13 cellular contexts compared by ENCODE assay signal in the genomic region with DNA sequence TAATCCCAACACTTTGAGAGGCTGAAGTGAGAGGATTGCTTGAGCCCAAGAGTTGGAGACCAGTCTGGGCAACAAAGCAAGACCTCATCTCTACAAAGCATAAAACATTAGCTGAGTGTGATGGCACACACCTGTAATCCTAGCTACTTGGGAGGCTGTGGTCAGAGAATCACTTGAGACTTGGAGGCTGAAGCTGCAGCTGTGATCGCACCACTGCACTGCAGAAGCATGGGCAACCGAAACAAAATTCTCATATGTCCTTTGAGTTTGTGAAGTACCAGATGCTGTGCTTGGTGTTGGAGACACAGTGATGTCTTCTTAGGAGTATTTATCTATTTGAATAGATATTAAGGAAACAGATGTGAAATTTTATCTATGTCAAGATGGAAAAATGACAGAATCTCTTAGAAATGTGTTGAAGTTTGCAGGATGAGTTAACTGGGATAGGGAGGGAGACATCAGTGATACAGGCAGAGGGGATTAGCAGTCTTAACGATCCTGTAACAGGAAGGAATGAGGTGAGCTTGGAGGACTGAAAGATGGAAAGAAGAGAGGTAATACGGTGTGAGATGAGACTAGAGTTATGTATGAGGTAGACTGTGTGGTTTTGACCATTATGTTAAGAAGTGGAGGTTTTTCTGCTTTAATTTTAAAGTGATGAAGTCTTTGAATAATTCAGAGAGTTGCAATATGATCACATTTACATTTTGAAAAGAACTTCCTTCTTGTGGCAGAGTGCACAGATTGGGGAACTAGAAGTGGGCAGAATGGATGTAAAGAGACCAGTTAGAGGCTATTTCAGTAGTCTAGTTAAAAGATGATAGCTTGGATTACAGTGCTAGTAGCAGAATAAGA. TPM values are rescaled to one million over a fixed set of nuclear protein-coding genes. Genes with fewer than 3 reads are reported as not detected.
DNase-seq lines count a peak whose midpoint lies in the region; ATAC-seq and TF ChIP-seq lines count a peak whose summit lies in the region.
"Had no signal": no experiment of that assay in that cellular context is flagged by ENCODE, and none has a peak within 500 bp of the region (broad histone marks: within the 10 kb centered on the region; RNA-seq: fewer than 3 reads in every experiment).

No MANE protein-coding gene starts in this region.

- H3K9ac ChIP-seq in OCI-LY3 (ENCODE audit: low read length): 0 out of 2 replicates have a peak overlapping the region, but pooled peaks have one; percentile 1

- no peaks in the 10 kb centered on the region for H3K27me3 ChIP-seq in OCI-LY3 (ENCODE audit: low read depth, low read length)

- no peak for TF ChIP-seq CTCF in OCI-LY3 (IDR thresholded peaks at IDR 0.05; ENCODE audit: low read depth, low read length)
- no peak for TF ChIP-seq CTCF in foreskin fibroblast (IDR thresholded peaks at IDR 0.05; ENCODE audit: low read depth, low read length)

- H3K9me3 Mint-ChIP-seq in activated CD4-positive, alpha-beta T cell treated with anti-CD3 and anti-CD28 coated beads for 36 hours (ENCODE audit: low read depth): no peaks in the 10 kb centered on the region
- H3K9me3 Mint-ChIP-seq in stimulated activated memory B cell treated with anti-CD40 and anti-IgM and Interleukin-4, amounts not matched to agents 10 μg/mL and 1 μg/mL and 100 μg/mL, for 72 hours: no peaks in the 10 kb centered on the region
- H3K9me3 Mint-ChIP-seq: activated CD4-positive, alpha-beta memory T cell treated with anti-CD3 and anti-CD28 coated beads for 36 hours had no signal

- POLR2A ChIA-PET in activated CD4-positive, alpha-beta T cell treated with anti-CD3 and anti-CD28 coated beads for 36 hours (lab: Charles Lee): no interaction called here

- H3K9me3 ChIP-seq in OCI-LY3 (ENCODE audit: insufficient read depth, low read length): no peaks in the 10 kb centered on the region

- H3K79me2 ChIP-seq in OCI-LY3 (ENCODE audit: low read length): peaks cover 97% of the 10 kb centered on the region

- H3K4me3 Mint-ChIP-seq in activated CD4-positive, alpha-beta T cell treated with anti-CD3 and anti-CD28 coated beads for 36 hours: no peak overlapping the region
- no peak overlapping the region for H3K4me3 Mint-ChIP-seq in stimulated activated memory B cell treated with anti-CD40 and anti-IgM and Interleukin-4, amounts not matched to agents 10 μg/mL and 1 μg/mL and 100 μg/mL, for 72 hours
- H3K4me3 Mint-ChIP-seq: activated CD4-positive, alpha-beta memory T cell treated with anti-CD3 and anti-CD28 coated beads for 36 hours had no signal

- H3K4me1 Mint-ChIP-seq in activated CD4-positive, alpha-beta T cell treated with anti-CD3 and anti-CD28 coated beads for 36 hours: peaks cover 51% of the 10 kb centered on the region
- peaks cover 55% of the 10 kb centered on the region for H3K4me1 Mint-ChIP-seq in stimulated activated memory B cell treated with anti-CD40 and anti-IgM and Interleukin-4, amounts not matched to agents 10 μg/mL and 1 μg/mL and 100 μg/mL, for 72 hours

- CTCF ChIA-PET in activated CD4-positive, alpha-beta T cell treated with anti-CD3 and anti-CD28 coated beads for 36 hours (lab: Charles Lee): interaction anchor here (2.1 kb wide), 1 partner anchor 41 kb away, joined by 5 read pairs; no protein-coding TSS in a partner anchor

- no peak overlapping the region for H2AFZ ChIP-seq in OCI-LY3 (ENCODE audit: low read depth, low read length)

- no peak for DNase-seq in activated CD4-positive, alpha-beta T cell treated with anti-CD3 and anti-CD28 coated beads for 36 hours
- no peak for DNase-seq in activated CD4-positive, alpha-beta T cell treated with anti-CD3 and anti-CD28 coated beads for 1 hour
- DNase-seq in A172 (ENCODE audit: low spot score): no peak
- no peak for DNase-seq in foreskin fibroblast
- DNase-seq: ACHN; activated CD4-positive, alpha-beta memory T cell treated with anti-CD3 and anti-CD28 coated beads for 36 hours; GDM1; NCI-H2081 treated with DMSO at 0.1 percent for 48 hours; SHP77 had no signal

- peak overlapping the region; percentile 69 for H3K4me2 ChIP-seq in OCI-LY3 (ENCODE audit: low read length)

- H3K4me3 ChIP-seq in OCI-LY3 (ENCODE audit: low read length) (peak overlapping the region; percentile 48), foreskin fibroblast (ENCODE audit: low read depth in 1 of 2, low read length in 2 of 2) (no peak overlapping the region)

- ATAC-seq in activated CD4-positive, alpha-beta T cell treated with anti-CD3 and anti-CD28 coated beads for 36 hours: peak; percentile 23
- ATAC-seq in HG02884 (IDR thresholded peaks at IDR 0.05; ENCODE audit: unreplicated experiment) (peak; percentile 43), HG02763 (IDR thresholded peaks at IDR 0.05; ENCODE audit: unreplicated experiment) (no peak)
- peak; percentile 68 for ATAC-seq in stimulated activated memory B cell treated with anti-CD40 and anti-IgM and Interleukin-4, amounts not matched to agents 10 μg/mL and 1 μg/mL and 100 μg/mL, for 72 hours

- H3K4me1 ChIP-seq in OCI-LY3 (ENCODE audit: low read length): peaks cover 57% of the 10 kb centered on the region

- H3K36me3 ChIP-seq in OCI-LY3 (replicated peaks; ENCODE audit: low read depth, low read length): peaks cover 8% of the 10 kb centered on the region

- no peak overlapping the region for H3K27ac Mint-ChIP-seq in activated CD4-positive, alpha-beta T cell treated with anti-CD3 and anti-CD28 coated beads for 36 hours
- H3K27ac Mint-ChIP-seq in stimulated activated memory B cell treated with anti-CD40 and anti-IgM and Interleukin-4, amounts not matched to agents 10 μg/mL and 1 μg/mL and 100 μg/mL, for 72 hours: no peak overlapping the region
- H3K27ac Mint-ChIP-seq: activated CD4-positive, alpha-beta memory T cell treated with anti-CD3 and anti-CD28 coated beads for 36 hours had no signal

- H4K20me1 ChIP-seq in OCI-LY3 (ENCODE audit: insufficient read depth, low read length): peaks cover 93% of the 10 kb centered on the region

- no peaks in the 10 kb centered on the region for H3K27me3 Mint-ChIP-seq in activated CD4-positive, alpha-beta T cell treated with anti-CD3 and anti-CD28 coated beads for 36 hours
- H3K27me3 Mint-ChIP-seq in stimulated activated memory B cell treated with anti-CD40 and anti-IgM and Interleukin-4, amounts not matched to agents 10 μg/mL and 1 μg/mL and 100 μg/mL, for 72 hours: no peaks in the 10 kb centered on the region
- H3K27me3 Mint-ChIP-seq: activated CD4-positive, alpha-beta memory T cell treated with anti-CD3 and anti-CD28 coated beads for 36 hours had no signal

- intact Hi-C loops in activated CD4-positive, alpha-beta T cell treated with anti-CD3 and anti-CD28 coated beads for 36 hours (cut with DNase I, micrococcal nuclease): loop anchor here in 1 of 2 experiments (5.0 kb wide), 1 partner anchor 54 kb away; no protein-coding TSS in a partner anchor

- H3K36me3 Mint-ChIP-seq in activated CD4-positive, alpha-beta T cell treated with anti-CD3 and anti-CD28 coated beads for 36 hours (ENCODE audit: low read depth): peaks cover 8% of the 10 kb centered on the region
- H3K36me3 Mint-ChIP-seq in stimulated activated memory B cell treated with anti-CD40 and anti-IgM and Interleukin-4, amounts not matched to agents 10 μg/mL and 1 μg/mL and 100 μg/mL, for 72 hours: peaks cover 8% of the 10 kb centered on the region

- H3K27ac ChIP-seq in OCI-LY3 (ENCODE audit: low read length): peak overlapping the region; percentile 59

RNA-seq across cellular contexts. Expression of gene STT3B, which starts 40.1 kb away (rescaled TPM):
- 100 to 1,000 TPM; 104 to 148 TPM for total RNA-seq in activated CD4-positive, alpha-beta T cell treated with anti-CD3 and anti-CD28 coated beads for 36 hours
- total RNA-seq in A172 (2014; rRNA removed; shearing (Covaris generic)): 189 and 202 TPM in 2 replicates
